In genomic region chr6:155327326-155328073, GRCh38 we compare ENCODE assay signal across 7 cellular contexts. TPM values are rescaled to one million over a fixed set of nuclear protein-coding genes. Genes with fewer than 3 reads are reported as not detected.
DNase-seq lines count a peak whose midpoint lies in the region; ATAC-seq, FAIRE-seq and TF ChIP-seq lines count a peak whose summit lies in the region.

No MANE protein-coding gene starts in this region.

- no peak overlapping the region for H3K27ac Mint-ChIP-seq in memory B cell

- no peaks in the 10 kb centered on the region for H3K27me3 Mint-ChIP-seq in memory B cell

- no peaks in the 10 kb centered on the region for H3K36me3 Mint-ChIP-seq in memory B cell

- ATAC-seq in HG02981 (IDR thresholded peaks at IDR 0.05; ENCODE audit: unreplicated experiment), result peak; percentile 63
- peak; percentile 48 for ATAC-seq in memory B cell (ENCODE audit: low read depth)

- no peak for TF ChIP-seq POLR2A in GM12892 (IDR thresholded peaks at IDR 0.05; ENCODE audit: low read depth, low read length)

- DNase-seq in GM12892 (ENCODE audit: insufficient read length), result no peak
- DNase-seq in NCI-H2227 (lab: John Stamatoyannopoulos, UW; ENCODE audit: unreplicated experiment), result peak; percentile 57
- DNase-seq in activated CD4-positive, alpha-beta T cell treated with anti-CD3 and anti-CD28 coated beads for 1 hour, result peak; percentile 39
- DNase-seq in choroid plexus epithelial cell (ENCODE audit: low read depth), result peak; percentile 89
- DNase-seq in memory B cell (ENCODE audit: low spot score in 2 of 2), result peak; percentile 52 to 63
- DNase-seq in stimulated activated CD8-positive, alpha-beta memory T cell treated with anti-CD3 and anti-CD28 coated beads, Interleukin-15, amount 100 ng/mL, for 48 hours (ENCODE audit: low read depth in 2 of 2), result peak; percentile 12 to 25

- peak; percentile 78 for FAIRE-seq in GM12892 (lab: Jason Lieb, UNC)

- no peaks in the 10 kb centered on the region for H3K9me3 Mint-ChIP-seq in memory B cell

- H3K4me1 Mint-ChIP-seq in memory B cell, result peaks cover 3% of the 10 kb centered on the region

- H3K4me3 ChIP-seq in choroid plexus epithelial cell (ENCODE audit: low read depth, low read length), result no peak overlapping the region

- TF ChIP-seq CTCF in choroid plexus epithelial cell (conservative IDR thresholded peaks at IDR 0.05; ENCODE audit: low read depth, low read length), result peak; percentile 80

- no peak overlapping the region for H3K4me3 Mint-ChIP-seq in memory B cell

RNA-seq across cellular contexts. Expression of gene TFB1M, which starts 13.2 kb away (rescaled TPM):
- 25.4 TPM for polyA plus RNA-seq in GM12892 (2012; ENCODE audit: missing spikeins)
